ENCODE assay signal across 10 cellular contexts in genomic region chr19:22882797-22883196, GRCh38. TPM values are rescaled to one million over a fixed set of nuclear protein-coding genes. Genes with fewer than 3 reads are reported as not detected.
DNase-seq lines count a peak whose midpoint lies in the region; ATAC-seq, FAIRE-seq and TF ChIP-seq lines count a peak whose summit lies in the region.
"Had no signal": no experiment of that assay in that cellular context is flagged by ENCODE, and none has a peak within 500 bp of the region (broad histone marks: within the 10 kb centered on the region; RNA-seq: fewer than 3 reads in every experiment).

No MANE protein-coding gene starts in this region.

- H4K20me1 ChIP-seq in Karpas-422 (ENCODE audit: insufficient read depth, low read depth, low read length) = no peaks in the 10 kb centered on the region
- H4K20me1 ChIP-seq in astrocyte (ENCODE audit: insufficient read depth, low read length) = no peaks in the 10 kb centered on the region
- no peaks in the 10 kb centered on the region for H4K20me1 ChIP-seq in HepG2 (ENCODE audit: insufficient read depth, low read length)

- H3K9me3 ChIP-seq in Karpas-422 (ENCODE audit: low read length) = peaks cover 33% of the 10 kb centered on the region
- peaks cover 13% of the 10 kb centered on the region for H3K9me3 ChIP-seq in astrocyte (ENCODE audit: insufficient read depth, low read depth, low read length)
- H3K9me3 ChIP-seq in HepG2 (ENCODE audit: low read length) = peaks cover 97% of the 10 kb centered on the region
- H3K9me3 ChIP-seq: pancreas had no signal

- H2AFZ ChIP-seq in Karpas-422 (ENCODE audit: low read length) = no peak overlapping the region
- no peak overlapping the region for H2AFZ ChIP-seq in astrocyte (ENCODE audit: low read depth, low read length)
- H2AFZ ChIP-seq in HepG2 (ENCODE audit: low read length) = no peak overlapping the region

- TF ChIP-seq POLR2A in HepG2 (IDR thresholded peaks at IDR 0.05; ENCODE audit: insufficient read depth in 1 of 2, low read depth in 2 of 2, low read length in 2 of 2) = no peak

- H3K9ac ChIP-seq in Karpas-422 (ENCODE audit: low read length) (no peak overlapping the region), astrocyte (ENCODE audit: low read length) (no peak overlapping the region), HepG2 (ENCODE audit: insufficient read depth, low read depth, low read length) (no peak overlapping the region)

- H3K27me3 ChIP-seq in Karpas-422 (ENCODE audit: low read length) (no peaks in the 10 kb centered on the region), astrocyte (ENCODE audit: insufficient read depth, low read length) (no peaks in the 10 kb centered on the region), HepG2 (ENCODE audit: control insufficient read depth in 1 of 2, insufficient read depth in 2 of 2, low read length in 2 of 2) (no peaks in the 10 kb centered on the region)
- H3K27me3 ChIP-seq: pancreas had no signal

- 0% methylated on average over 3 of the region's 3 CpGs for WGBS in HepG2 (ENCODE audit: low lambda C conversion rate)

- FAIRE-seq in D721Med (lab: Jason Lieb, UNC) (peak; percentile 76), astrocyte (lab: Jason Lieb, UNC) (no peak), HepG2 (lab: Jason Lieb, UNC) (no peak)
- FAIRE-seq: pancreas had no signal

- intact Hi-C loops in HepG2 (cut with micrococcal nuclease; ENCODE audit: unreplicated experiment) = no loop called here
- intact Hi-C loops in activated CD4-positive, alpha-beta T cell treated with anti-CD3 and anti-CD28 coated beads for 36 hours (cut with DNase I, micrococcal nuclease) = loop anchor here in 1 of 2 experiments (5.0 to 10.0 kb wide), 2 partner anchors 1400 to 1678 kb away; no protein-coding TSS in a partner anchor

- TF ChIP-seq EP300 in HepG2 (IDR thresholded peaks at IDR 0.05; ENCODE audit: low read depth in 2 of 2, low read length in 2 of 2) (no peak), HepG2 (CRISPR knock-in tag; IDR thresholded peaks at IDR 0.05; ENCODE audit: borderline replicate concordance) (no peak)

- no peak overlapping the region for H3K4me3 Mint-ChIP-seq in astrocyte (ENCODE audit: unreplicated experiment)
- H3K4me3 Mint-ChIP-seq in activated CD4-positive, alpha-beta T cell treated with anti-CD3 and anti-CD28 coated beads for 36 hours = no peak overlapping the region
- H3K4me3 Mint-ChIP-seq: activated naive CD4-positive, alpha-beta T cell treated with anti-CD3 and anti-CD28 coated beads, Interleukin-2, amount 50 U/mL, for 24 hours had no signal

- CTCF ChIA-PET in HepG2 (lab: Yijun Ruan, JAX; ENCODE audit: low intra/inter-chr PET ratio, low total read pairs) = no interaction called here
- CTCF ChIA-PET in activated CD4-positive, alpha-beta T cell treated with anti-CD3 and anti-CD28 coated beads for 36 hours (lab: Charles Lee) = no interaction called here

- H3K36me3 ChIP-seq in Karpas-422 (ENCODE audit: insufficient read depth, low read length) (no peaks in the 10 kb centered on the region), astrocyte (ENCODE audit: insufficient read depth, low read length) (no peaks in the 10 kb centered on the region), HepG2 (replicated peaks in 1 of 2; ENCODE audit: control insufficient read depth in 1 of 2, insufficient read depth in 2 of 2, low read length in 2 of 2) (no peaks in the 10 kb centered on the region)
- H3K36me3 ChIP-seq: pancreas had no signal

- H3K4me3 ChIP-seq in Karpas-422 (ENCODE audit: low read length) = no peak overlapping the region
- no peak overlapping the region for H3K4me3 ChIP-seq in astrocyte (ENCODE audit: insufficient read depth, low read depth, low read length)
- H3K4me3 ChIP-seq in HepG2 (replicated peaks in 1 of 3; ENCODE audit: insufficient read depth in 1 of 3, low read depth in 2 of 3, low read length in 3 of 3) = no peak overlapping the region
- H3K4me3 ChIP-seq: pancreas had no signal

- H3K79me2 ChIP-seq in Karpas-422 (ENCODE audit: low read length) (no peaks in the 10 kb centered on the region), astrocyte (ENCODE audit: insufficient read depth, low read length) (no peaks in the 10 kb centered on the region), HepG2 (ENCODE audit: insufficient read depth, low read length) (no peaks in the 10 kb centered on the region)

- no peaks in the 10 kb centered on the region for H3K36me3 Mint-ChIP-seq in astrocyte (ENCODE audit: low read depth, unreplicated experiment)
- no peaks in the 10 kb centered on the region for H3K36me3 Mint-ChIP-seq in activated CD4-positive, alpha-beta T cell treated with anti-CD3 and anti-CD28 coated beads for 36 hours (ENCODE audit: low read depth)
- H3K36me3 Mint-ChIP-seq: activated naive CD4-positive, alpha-beta T cell treated with anti-CD3 and anti-CD28 coated beads, Interleukin-2, amount 50 U/mL, for 24 hours had no signal

- DNase-seq in D721Med (ENCODE audit: insufficient read length, low spot score) (peak; percentile 13), Karpas-422 (peak; percentile 90), astrocyte (ENCODE audit: low read depth) (peak; percentile 0), HepG2 (ENCODE audit: low spot score) (peak; percentile 15)
- DNase-seq in activated CD4-positive, alpha-beta T cell treated with anti-CD3 and anti-CD28 coated beads for 36 hours = no peak
- DNase-seq: pancreas had no signal

- no peak overlapping the region for H3K27ac Mint-ChIP-seq in astrocyte (ENCODE audit: unreplicated experiment)
- H3K27ac Mint-ChIP-seq in activated CD4-positive, alpha-beta T cell treated with anti-CD3 and anti-CD28 coated beads for 36 hours = no peak overlapping the region
- H3K27ac Mint-ChIP-seq: activated naive CD4-positive, alpha-beta T cell treated with anti-CD3 and anti-CD28 coated beads, Interleukin-2, amount 50 U/mL, for 24 hours had no signal

- no peaks in the 10 kb centered on the region for H3K9me2 ChIP-seq in Karpas-422 (replicated peaks; ENCODE audit: insufficient read depth, low read length)

- in situ Hi-C loops in HepG2 (cut with HindIII; ENCODE audit: extremely low pct_ligation_motif_present, low pct_unique_long_range_greater_than_20kb) = no loop called here

- H3K4me1 Mint-ChIP-seq in astrocyte (ENCODE audit: low read depth, unreplicated experiment) = no peaks in the 10 kb centered on the region
- H3K4me1 Mint-ChIP-seq in activated CD4-positive, alpha-beta T cell treated with anti-CD3 and anti-CD28 coated beads for 36 hours = no peaks in the 10 kb centered on the region
- H3K4me1 Mint-ChIP-seq: activated naive CD4-positive, alpha-beta T cell treated with anti-CD3 and anti-CD28 coated beads, Interleukin-2, amount 50 U/mL, for 24 hours had no signal

- no peak overlapping the region for H3K4me2 ChIP-seq in Karpas-422 (ENCODE audit: low read depth, low read length, poor library complexity, severe bottlenecking)
- H3K4me2 ChIP-seq in astrocyte (ENCODE audit: low read length) = no peak overlapping the region
- H3K4me2 ChIP-seq in HepG2 (ENCODE audit: low read depth, low read length) = no peak overlapping the region

- no peaks in the 10 kb centered on the region for H3K4me1 ChIP-seq in Karpas-422 (ENCODE audit: low read length)
- H3K4me1 ChIP-seq in astrocyte (ENCODE audit: insufficient read depth, low read length) = no peaks in the 10 kb centered on the region
- no peaks in the 10 kb centered on the region for H3K4me1 ChIP-seq in HepG2 (ENCODE audit: insufficient read depth, low read length)
- H3K4me1 ChIP-seq: pancreas had no signal

- no peak for TF ChIP-seq RAD21 in HepG2 (CRISPR knock-in tag; IDR thresholded peaks at IDR 0.05)

- no peaks in the 10 kb centered on the region for H3K27me3 Mint-ChIP-seq in astrocyte (ENCODE audit: low read depth, unreplicated experiment)
- no peaks in the 10 kb centered on the region for H3K27me3 Mint-ChIP-seq in activated CD4-positive, alpha-beta T cell treated with anti-CD3 and anti-CD28 coated beads for 36 hours
- H3K27me3 Mint-ChIP-seq: activated naive CD4-positive, alpha-beta T cell treated with anti-CD3 and anti-CD28 coated beads, Interleukin-2, amount 50 U/mL, for 24 hours had no signal

- POLR2A ChIA-PET in HepG2 (lab: Yijun Ruan, JAX) = no interaction called here
- POLR2A ChIA-PET in activated CD4-positive, alpha-beta T cell treated with anti-CD3 and anti-CD28 coated beads for 36 hours (lab: Charles Lee) = no interaction called here

- ATAC-seq in HepG2 (peak; percentile 41; the same call in 1 of the 3 replicates), GM21529 (IDR thresholded peaks at IDR 0.05; ENCODE audit: unreplicated experiment) (no peak), GM21737 (IDR thresholded peaks at IDR 0.05; ENCODE audit: unreplicated experiment) (no peak), HG03045 (IDR thresholded peaks at IDR 0.05; ENCODE audit: unreplicated experiment) (no peak)
- ATAC-seq in activated CD4-positive, alpha-beta T cell treated with anti-CD3 and anti-CD28 coated beads for 36 hours = no peak

- BruUV-seq in HepG2 (replicated peaks; lab: Mats Ljungman, UMichigan) = no TSS peak

- no peak overlapping the region for H3K27ac ChIP-seq in Karpas-422 (ENCODE audit: low read length)
- no peak overlapping the region for H3K27ac ChIP-seq in astrocyte (ENCODE audit: low read depth, low read length)
- no peak overlapping the region for H3K27ac ChIP-seq in HepG2 (ENCODE audit: extremely low read length, insufficient read depth, low read length)
- H3K27ac ChIP-seq: pancreas had no signal

- peak; percentile 41 for TF ChIP-seq CTCF in D721Med (IDR thresholded peaks at IDR 0.05; ENCODE audit: insufficient read depth, missing control alignments)
- no peak for TF ChIP-seq CTCF in astrocyte (IDR thresholded peaks at IDR 0.05; ENCODE audit: insufficient read depth, low read depth, low read length)
- TF ChIP-seq CTCF in HepG2 (CRISPR knock-in tag; IDR thresholded peaks at IDR 0.05) = peak; percentile 50

- H3K9me3 Mint-ChIP-seq in astrocyte (ENCODE audit: unreplicated experiment) = peaks cover 20% of the 10 kb centered on the region
- H3K9me3 Mint-ChIP-seq in activated CD4-positive, alpha-beta T cell treated with anti-CD3 and anti-CD28 coated beads for 36 hours (ENCODE audit: low read depth) = peaks cover 29% of the 10 kb centered on the region
- H3K9me3 Mint-ChIP-seq: activated naive CD4-positive, alpha-beta T cell treated with anti-CD3 and anti-CD28 coated beads, Interleukin-2, amount 50 U/mL, for 24 hours had no signal

RNA-seq across cellular contexts. Expression of gene ZNF723, which starts 50.7 kb away (rescaled TPM):
- total RNA-seq in Karpas-422 (2014; rRNA removed; shearing (Covaris generic); ENCODE audit: low replicate concordance) = not detected in 2 replicates
- total RNA-seq in astrocyte (not detected in 2 replicates), HepG2 (2016; rRNA removed; fragmentation: Illumina TruSeq; extraction: Trizol) (not detected in 2 replicates)
- not detected in 2 replicates for total RNA-seq in HepG2 (2016; cell fraction: cytosol; rRNA removed; fragmentation: Illumina TruSeq; extraction: Trizol; ENCODE audit: low read depth)
- total RNA-seq in HepG2 (2016; cell fraction: insoluble cytoplasmic fraction; rRNA removed; fragmentation: Illumina TruSeq; extraction: Trizol) = not detected in 2 replicates
- not detected in 2 replicates for total RNA-seq in HepG2 (2016; cell fraction: membrane; rRNA removed; fragmentation: Illumina TruSeq; extraction: Trizol)
- not detected in 2 replicates for total RNA-seq in HepG2 (2016; cell fraction: nucleus; rRNA removed; fragmentation: Illumina TruSeq; extraction: Trizol)
- not detected in 2 replicates for polyA plus RNA-seq in HepG2 (2011; rRNA removed)
- not detected in 2 replicates for polyA plus RNA-seq in HepG2 (2011; cell fraction: cytosol; rRNA removed)
- not detected in 2 replicates for polyA plus RNA-seq in HepG2 (2011; cell fraction: nucleus; rRNA removed)
- not detected in 2 replicates for polyA plus RNA-seq in HepG2 (2012)
- polyA plus RNA-seq in HepG2 (2016; cell fraction: cytosol; fragmentation: Illumina TruSeq; extraction: Trizol; ENCODE audit: low read depth) = not detected in 2 replicates
- polyA plus RNA-seq in HepG2 (2016; cell fraction: insoluble cytoplasmic fraction; fragmentation: Illumina TruSeq; extraction: Trizol; ENCODE audit: low read depth) = not detected in 2 replicates
- polyA plus RNA-seq in HepG2 (2016; cell fraction: membrane; fragmentation: Illumina TruSeq; extraction: Trizol; ENCODE audit: low read depth) = not detected in 2 replicates
- not detected in 2 replicates for polyA plus RNA-seq in HepG2 (2016; cell fraction: nucleus; fragmentation: Illumina TruSeq; extraction: Trizol; ENCODE audit: insufficient read depth, low read depth)
- not detected in 2 replicates for polyA minus RNA-seq in HepG2 (2011; rRNA and poly(A)+ RNA removed; ENCODE audit: low replicate concordance)
- polyA minus RNA-seq in HepG2 (2011; cell fraction: cytosol; rRNA and poly(A)+ RNA removed) = not detected in 2 replicates
- not detected in 2 replicates for polyA minus RNA-seq in HepG2 (2011; cell fraction: nucleus; rRNA and poly(A)+ RNA removed)
- total RNA-seq in activated CD4-positive, alpha-beta T cell treated with anti-CD3 and anti-CD28 coated beads for 36 hours = not detected
- total RNA-seq: pancreas had no signal
- polyA plus RNA-seq: pancreas had no signal
